ENCODE assay signal across 1 cellular context in genomic region chr9:123338710-123339665, GRCh38.
TF ChIP-seq lines count a peak whose summit lies in the region.

No MANE protein-coding gene starts in this region.

TF ChIP-seq in GM12878, 131 proteins besides CTCF, POLR2A, EP300 and RAD21 (continued from another document and continues in another):
- TF ChIP-seq CEBPZ (IDR thresholded peaks at IDR 0.05; ENCODE audit: low read depth, low read length) (no peak), NFYA (IDR thresholded peaks at IDR 0.05; ENCODE audit: borderline replicate concordance, low read depth, low read length) (no peak), ZNF622 (IDR thresholded peaks at IDR 0.05) (no peak), SIX5 (IDR thresholded peaks at IDR 0.05; ENCODE audit: low read depth, low read length, severe bottlenecking) (no peak), EGR1 (IDR thresholded peaks at IDR 0.05; ENCODE audit: borderline replicate concordance in 1 of 2, low read depth in 2 of 2, low read length in 2 of 2) (peak in 1 of 2 experiments; percentile 98; a peak in 2 of 3 replicates), ZBED1 (IDR thresholded peaks at IDR 0.05; ENCODE audit: borderline replicate concordance) (no peak; the same call in 1 of the 2 replicates), MYC (IDR thresholded peaks at IDR 0.05; ENCODE audit: insufficient read depth, insufficient read length, insufficient replicate concordance, low read length, severe bottlenecking) (no peak), ZNF592 (IDR thresholded peaks at IDR 0.05) (no peak), TCF12 (IDR thresholded peaks at IDR 0.05; ENCODE audit: low read depth, low read length) (0 out of 2 replicates have a peak, but pooled peaks have one; percentile 13), TCF7 (IDR thresholded peaks at IDR 0.05; ENCODE audit: borderline replicate concordance) (no peak), JUND (IDR thresholded peaks at IDR 0.05; ENCODE audit: low read depth, low read length) (0 out of 2 replicates have a peak, but pooled peaks have one; percentile 5), POU2F2 (IDR thresholded peaks at IDR 0.05; ENCODE audit: borderline replicate concordance, low read depth, low read length) (peak; percentile 71; the same call in 2 of the 3 replicates), TARDBP (IDR thresholded peaks at IDR 0.05; ENCODE audit: borderline replicate concordance) (no peak), ELK1 (IDR thresholded peaks at IDR 0.05; ENCODE audit: low read depth, low read length) (no peak; the same call in 1 of the 2 replicates), BCL3 (IDR thresholded peaks at IDR 0.05; ENCODE audit: borderline replicate concordance, insufficient read depth, low read depth, low read length, poor library complexity, severe bottlenecking) (peak; percentile 53), RB1 (IDR thresholded peaks at IDR 0.05; ENCODE audit: borderline replicate concordance) (no peak), HDAC2 (IDR thresholded peaks at IDR 0.05) (0 out of 2 replicates have a peak, but pooled peaks have one; percentile 28), BMI1 (IDR thresholded peaks at IDR 0.05; ENCODE audit: borderline replicate concordance) (no peak; the same call in 1 of the 2 replicates), GABPA (IDR thresholded peaks at IDR 0.05; ENCODE audit: low read depth) (no peak), MAX (IDR thresholded peaks at IDR 0.05; ENCODE audit: low read depth, low read length) (no peak; the same call in 1 of the 2 replicates), FOXK2 (IDR thresholded peaks at IDR 0.05) (no peak), ZNF24 (IDR thresholded peaks at IDR 0.05) (0 out of 2 replicates have a peak, but pooled peaks have one; percentile 22), IKZF2 (IDR thresholded peaks at IDR 0.05) (peak; percentile 99 to 100), USF2 (IDR thresholded peaks at IDR 0.05; ENCODE audit: borderline replicate concordance, low read depth, low read length) (no peak), NR2C2 (IDR thresholded peaks at IDR 0.05; ENCODE audit: borderline replicate concordance, control insufficient read depth, insufficient read length, low read depth) (no peak), NR2F1 (conservative IDR thresholded peaks at IDR 0.05) (0 out of 2 replicates have a peak, but pooled peaks have one; percentile 76), TCF3 (IDR thresholded peaks at IDR 0.05; ENCODE audit: borderline replicate concordance, insufficient read depth, low read depth, low read length) (peak; percentile 80; the same call in 1 of the 2 replicates), CREB1 (IDR thresholded peaks at IDR 0.05; ENCODE audit: low read depth) (no peak), CREM (IDR thresholded peaks at IDR 0.05; ENCODE audit: low read depth) (peak; percentile 83), SP1 (IDR thresholded peaks at IDR 0.05; ENCODE audit: low read depth, low read length) (no peak), TAF1 (IDR thresholded peaks at IDR 0.05; ENCODE audit: borderline replicate concordance, low read depth, low read length) (peak; percentile 50; the same call in 1 of the 2 replicates), BACH1 (IDR thresholded peaks at IDR 0.05; ENCODE audit: borderline replicate concordance) (0 out of 2 replicates have a peak, but pooled peaks have one; percentile 6), SMAD1 (IDR thresholded peaks at IDR 0.05; ENCODE audit: low read depth, partially characterized antibody) (peak; percentile 55), POLR2AphosphoS2 (IDR thresholded peaks at IDR 0.05; ENCODE audit: low read depth, low read length) (no peak; the same call in 1 of the 2 replicates), MLLT1 (IDR thresholded peaks at IDR 0.05) (peak; percentile 69; the same call in 1 of the 2 replicates), ZNF207 (IDR thresholded peaks at IDR 0.05; ENCODE audit: borderline replicate concordance) (no peak), STAT1 (conservative IDR thresholded peaks at IDR 0.05) (no peak), RBBP5 (conservative IDR thresholded peaks at IDR 0.05) (peak; percentile 77; the same call in 1 of the 2 replicates), E4F1 (IDR thresholded peaks at IDR 0.05; ENCODE audit: borderline replicate concordance, partially characterized antibody) (no peak), EED (IDR thresholded peaks at IDR 0.05; ENCODE audit: low read depth) (peak; percentile 99), ZBTB4 (CRISPR knock-in tag; IDR thresholded peaks at IDR 0.05) (no peak)
